1 cellular context compared by ENCODE assay signal in genomic region chr7:66869660-66870450, GRCh38.
TF ChIP-seq lines count a peak whose summit lies in the region.

No MANE protein-coding gene starts in this region.

TF ChIP-seq in WTC11, 78 proteins besides CTCF, POLR2A, EP300 and RAD21 (continued from another document):
- TF ChIP-seq ZNF425 (CRISPR knock-in tag; conservative IDR thresholded peaks at IDR 0.05) (no peak), TEAD4 (CRISPR knock-in tag; IDR thresholded peaks at IDR 0.05) (no peak), MAX (CRISPR knock-in tag; IDR thresholded peaks at IDR 0.05) (no peak), E2F4 (CRISPR knock-in tag; IDR thresholded peaks at IDR 0.05; ENCODE audit: borderline replicate concordance, low read depth) (no peak), PRDM15 (CRISPR knock-in tag; IDR thresholded peaks at IDR 0.05) (no peak), ZSCAN18 (CRISPR knock-in tag; IDR thresholded peaks at IDR 0.05) (no peak), NFATC4 (CRISPR knock-in tag; IDR thresholded peaks at IDR 0.05) (no peak), FOXK1 (CRISPR knock-in tag; IDR thresholded peaks at IDR 0.05) (no peak), ZMAT4 (CRISPR knock-in tag; IDR thresholded peaks at IDR 0.05) (no peak), GABPB1 (CRISPR knock-in tag; IDR thresholded peaks at IDR 0.05) (no peak), TP53 (CRISPR knock-in tag; IDR thresholded peaks at IDR 0.05) (no peak), EMX1 (CRISPR knock-in tag; IDR thresholded peaks at IDR 0.05) (no peak), NR2C2 (CRISPR knock-in tag; IDR thresholded peaks at IDR 0.05) (no peak), ZNF121 (CRISPR knock-in tag; IDR thresholded peaks at IDR 0.05) (no peak), RORB (CRISPR knock-in tag; IDR thresholded peaks at IDR 0.05) (no peak), ZNF317 (CRISPR knock-in tag; IDR thresholded peaks at IDR 0.05; ENCODE audit: borderline replicate concordance, low read depth) (no peak), HMGXB4 (CRISPR knock-in tag; IDR thresholded peaks at IDR 0.05) (no peak)
